Comparison of ENCODE assay signal across 24 cellular contexts in the genomic region with DNA sequence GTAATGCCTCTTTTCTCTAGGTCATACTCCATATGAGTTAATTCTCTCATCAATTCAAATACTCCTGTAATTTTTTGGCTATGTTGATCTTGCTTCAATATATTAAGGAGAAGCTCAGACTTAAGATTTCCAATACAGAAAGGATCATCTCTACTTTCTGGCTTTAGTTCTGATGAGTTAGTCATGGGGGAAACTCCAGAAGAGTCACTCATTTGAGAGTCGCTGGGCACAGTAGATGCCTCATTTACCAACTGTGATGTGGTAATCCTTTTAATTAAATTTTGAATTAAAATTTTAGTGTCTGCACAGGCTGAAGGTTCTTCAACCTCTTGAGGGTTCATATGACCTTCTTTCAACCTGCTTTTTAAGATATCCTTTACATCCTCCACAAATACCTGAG. TPM values are rescaled to one million over a fixed set of nuclear protein-coding genes. Genes with fewer than 3 reads are reported as not detected.
DNase-seq lines count a peak whose midpoint lies in the region; ATAC-seq and TF ChIP-seq lines count a peak whose summit lies in the region.
"Had no signal": no experiment of that assay in that cellular context is flagged by ENCODE, and none has a peak within 500 bp of the region (broad histone marks: within the 10 kb centered on the region; RNA-seq: fewer than 3 reads in every experiment).

No MANE protein-coding gene starts in this region.

- H3K9me3 Mint-ChIP-seq in activated naive CD4-positive, alpha-beta T cell treated with anti-CD3 and anti-CD28 coated beads, Interleukin-2, amount 50 U/mL, for 72 hours: no peaks in the 10 kb centered on the region
- H3K9me3 Mint-ChIP-seq in activated T-helper 17 cell treated with anti-CD3 and anti-CD28 coated beads, Interleukin-2, amount 50 U/mL, for 72 hours: no peaks in the 10 kb centered on the region
- H3K9me3 Mint-ChIP-seq in natural killer cell: peaks cover 0 to 4% of the 10 kb centered on the region in 2 donors
- H3K9me3 Mint-ChIP-seq: CD14-positive monocyte had no signal

- H3K4me1 Mint-ChIP-seq in activated T-helper 17 cell treated with anti-CD3 and anti-CD28 coated beads, Interleukin-2, amount 50 U/mL, for 72 hours: peaks cover 6% of the 10 kb centered on the region
- no peaks in the 10 kb centered on the region for H3K4me1 Mint-ChIP-seq in natural killer cell
- H3K4me1 Mint-ChIP-seq: CD14-positive monocyte had no signal

- no peak overlapping the region for H3K4me3 Mint-ChIP-seq in activated T-helper 17 cell treated with anti-CD3 and anti-CD28 coated beads, Interleukin-2, amount 50 U/mL, for 72 hours
- no peak overlapping the region for H3K4me3 Mint-ChIP-seq in natural killer cell
- H3K4me3 Mint-ChIP-seq: CD14-positive monocyte had no signal

- ATAC-seq in activated CD4-positive, CD25-positive, alpha-beta regulatory T cell treated with anti-CD3 and anti-CD28 coated beads, Interleukin-2, amount 50 U/mL, for 24 hours: peak; percentile 24 to 55
- peak; percentile 37 to 60 for ATAC-seq in activated naive CD4-positive, alpha-beta T cell treated with anti-CD3 and anti-CD28 coated beads, Interleukin-2, amount 50 U/mL, for 72 hours
- ATAC-seq in activated T-helper 17 cell treated with anti-CD3 and anti-CD28 coated beads, Interleukin-2, amount 50 U/mL, for 72 hours (replicated peaks): peak; percentile 67
- ATAC-seq in natural killer cell: no peak
- ATAC-seq: PC-3 had no signal

- intact Hi-C loops in natural killer cell (cut with micrococcal nuclease): no loop called here

- H3K27ac ChIP-seq in caudate nucleus (ENCODE audit: low read depth, low read length): no peak overlapping the region

- no peak for TF ChIP-seq CTCF in natural killer cell (IDR thresholded peaks at IDR 0.05)

- H3K27ac Mint-ChIP-seq in activated naive CD4-positive, alpha-beta T cell treated with anti-CD3 and anti-CD28 coated beads, Interleukin-2, amount 50 U/mL, for 72 hours: no peak overlapping the region
- H3K27ac Mint-ChIP-seq in activated T-helper 17 cell treated with anti-CD3 and anti-CD28 coated beads, Interleukin-2, amount 50 U/mL, for 72 hours: no peak overlapping the region
- H3K27ac Mint-ChIP-seq in natural killer cell: no peak overlapping the region
- H3K27ac Mint-ChIP-seq: CD14-positive monocyte had no signal

- H3K36me3 Mint-ChIP-seq in activated naive CD4-positive, alpha-beta T cell treated with anti-CD3 and anti-CD28 coated beads, Interleukin-2, amount 50 U/mL, for 72 hours: no peaks in the 10 kb centered on the region
- H3K36me3 Mint-ChIP-seq in activated T-helper 17 cell treated with anti-CD3 and anti-CD28 coated beads, Interleukin-2, amount 50 U/mL, for 72 hours (ENCODE audit: low read depth): no peaks in the 10 kb centered on the region
- H3K36me3 Mint-ChIP-seq in natural killer cell: no peaks in the 10 kb centered on the region

- peaks cover 7% of the 10 kb centered on the region for H3K27me3 Mint-ChIP-seq in activated T-helper 17 cell treated with anti-CD3 and anti-CD28 coated beads, Interleukin-2, amount 50 U/mL, for 72 hours
- H3K27me3 Mint-ChIP-seq in natural killer cell (ENCODE audit: low read depth in 2 of 2): no peaks in the 10 kb centered on the region

- DNase-seq in activated CD4-positive, CD25-positive, alpha-beta regulatory T cell treated with anti-CD3 and anti-CD28 coated beads, Interleukin-2, amount 50 U/mL, for 72 hours: no peak
- no peak for DNase-seq in activated naive CD4-positive, alpha-beta T cell treated with anti-CD3 and anti-CD28 coated beads, Interleukin-2, amount 50 U/mL, for 72 hours (ENCODE audit: low spot score in 2 of 2)
- DNase-seq in activated naive CD4-positive, alpha-beta T cell treated with anti-CD3 and anti-CD28 coated beads, Interleukin-2, amount 50 U/mL, for 16 hours: no peak
- DNase-seq in kidney tubule cell (ENCODE audit: low spot score): peak; percentile 33
- DNase-seq in natural killer cell: no peak
- DNase-seq in caudate nucleus (lab: John Stamatoyannopoulos, UW): no peak
- DNase-seq: 8988T, ACHN, BE2C, Calu3, DMS79 treated with DMSO at 0.1 percent for 48 hours, H7, KBM-7, MG63, NCI-H1105 treated with DMSO at 0.1 percent for 48 hours, NCI-H146, NCI-H1930, NCI-H2107, NCI-H524, NCI-H748 treated with DMSO at 0.1 percent for 48 hours, PC-3 had no signal

RNA-seq across cellular contexts. Expression of a gene that starts 38.5 kb away (rescaled TPM):
- 10 to 100 TPM in 1 of 2 donors, 1 to 10 TPM in 1; 7.2 to 10.9 TPM for total RNA-seq in activated naive CD4-positive, alpha-beta T cell treated with anti-CD3 and anti-CD28 coated beads, Interleukin-2, amount 50 U/mL, for 72 hours
- total RNA-seq in activated T-helper 17 cell treated with anti-CD3 and anti-CD28 coated beads, Interleukin-2, amount 50 U/mL, for 72 hours: 10 to 100 TPM; 15.4 to 36.6 TPM
- 10 to 100 TPM in 1 of 3 donors, 1 to 10 TPM in 2; 5.6 to 14.7 (median 8.9) TPM for total RNA-seq in natural killer cell

Comparison
In these comparisons a context has a peak if more than half of its experiments do, and no peak if none do; other contexts are left out.
1. ATAC-seq: peak in activated CD4-positive, CD25-positive, alpha-beta regulatory T cell treated with anti-CD3 and anti-CD28 coated beads, Interleukin-2, amount 50 U/mL, for 24 hours (2 of 2), activated naive CD4-positive, alpha-beta T cell treated with anti-CD3 and anti-CD28 coated beads, Interleukin-2, amount 50 U/mL, for 72 hours (2 of 2) and activated T-helper 17 cell treated with anti-CD3 and anti-CD28 coated beads, Interleukin-2, amount 50 U/mL, for 72 hours (single experiment); none in natural killer cell (0 of 3).